ENCODE assay signal across 27 cellular contexts in the genomic region with DNA sequence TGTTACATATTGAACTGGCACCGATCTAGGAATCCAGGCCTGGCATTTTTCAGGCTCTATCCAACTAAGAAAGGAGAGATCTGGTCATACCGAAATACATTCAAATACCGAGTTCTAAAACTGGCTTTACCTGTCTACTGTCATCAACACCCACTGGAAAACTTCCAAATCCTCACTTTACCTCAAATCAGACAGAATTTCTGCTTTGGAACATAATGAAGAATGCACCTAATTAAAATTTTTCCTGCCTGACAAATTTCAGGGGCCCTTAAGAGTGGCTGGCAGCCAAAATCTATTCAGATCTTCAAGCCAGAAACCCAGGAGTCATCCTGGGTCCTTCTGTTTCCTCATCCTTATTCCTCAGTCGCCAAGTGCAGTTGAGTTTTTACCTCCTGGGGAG.
"Had no signal": no experiment of that assay in that cellular context is flagged by ENCODE, and none has a peak within 500 bp of the region (broad histone marks: within the 10 kb centered on the region; RNA-seq: fewer than 3 reads in every experiment).

No MANE protein-coding gene starts in this region.

- H3K27me3 ChIP-seq: colonic mucosa, esophagus muscularis mucosa, gastrocnemius medialis, heart right ventricle, left lung had no signal

- H3K4me3 ChIP-seq: colonic mucosa, esophagus muscularis mucosa, gastrocnemius medialis, heart right ventricle, left lung, lung had no signal

- H3K9me3 Mint-ChIP-seq: dendritic cell treated with granulocyte-macrophage colony-stimulating factor and Interleukin-4, amounts not matched to agents 40 ng/mL and 50 ng/mL, for 4 days; endodermal cell; memory B cell had no signal

- DNase-seq: colonic mucosa; cortex of kidney; effector CD8-positive, alpha-beta T cell; effector memory CD8-positive, alpha-beta T cell; endodermal cell; foreskin fibroblast; foreskin melanocyte; gastrocnemius medialis; glutamatergic neuron; head of caudate nucleus; heart right ventricle; hippocampal formation; left cardiac atrium; left lung; left ventricle myocardium superior; mammary epithelial cell; mesendoderm; midbrain; naive thymus-derived CD4-positive, alpha-beta T cell; natural killer cell had no signal

- H3K36me3 Mint-ChIP-seq: memory B cell; naive thymus-derived CD4-positive, alpha-beta T cell; natural killer cell had no signal

- ATAC-seq: effector memory CD8-positive, alpha-beta T cell; gastrocnemius medialis; heart right ventricle; left cardiac atrium; left lung; left ventricle myocardium superior; naive thymus-derived CD4-positive, alpha-beta T cell; natural killer cell had no signal

- FAIRE-seq: endometrium, islet of Langerhans, keratinocyte had no signal

- H3K36me3 ChIP-seq: colonic mucosa, esophagus muscularis mucosa, gastrocnemius medialis, heart right ventricle, left lung had no signal

- H3K4me1 Mint-ChIP-seq: endodermal cell; memory B cell; naive thymus-derived CD4-positive, alpha-beta T cell; natural killer cell had no signal

- H3K27ac Mint-ChIP-seq: dendritic cell treated with granulocyte-macrophage colony-stimulating factor and Interleukin-4, amounts not matched to agents 40 ng/mL and 50 ng/mL, for 4 days; effector memory CD8-positive, alpha-beta T cell; endodermal cell; memory B cell; naive thymus-derived CD4-positive, alpha-beta T cell; natural killer cell had no signal

- H3K4me3 Mint-ChIP-seq: dendritic cell treated with granulocyte-macrophage colony-stimulating factor and Interleukin-4, amounts not matched to agents 40 ng/mL and 50 ng/mL, for 4 days; effector memory CD8-positive, alpha-beta T cell; endodermal cell; memory B cell; naive thymus-derived CD4-positive, alpha-beta T cell; natural killer cell had no signal

- H3K27me3 Mint-ChIP-seq: dendritic cell treated with granulocyte-macrophage colony-stimulating factor and Interleukin-4, amounts not matched to agents 40 ng/mL and 50 ng/mL, for 4 days; effector memory CD8-positive, alpha-beta T cell had no signal
